In the genomic region with DNA sequence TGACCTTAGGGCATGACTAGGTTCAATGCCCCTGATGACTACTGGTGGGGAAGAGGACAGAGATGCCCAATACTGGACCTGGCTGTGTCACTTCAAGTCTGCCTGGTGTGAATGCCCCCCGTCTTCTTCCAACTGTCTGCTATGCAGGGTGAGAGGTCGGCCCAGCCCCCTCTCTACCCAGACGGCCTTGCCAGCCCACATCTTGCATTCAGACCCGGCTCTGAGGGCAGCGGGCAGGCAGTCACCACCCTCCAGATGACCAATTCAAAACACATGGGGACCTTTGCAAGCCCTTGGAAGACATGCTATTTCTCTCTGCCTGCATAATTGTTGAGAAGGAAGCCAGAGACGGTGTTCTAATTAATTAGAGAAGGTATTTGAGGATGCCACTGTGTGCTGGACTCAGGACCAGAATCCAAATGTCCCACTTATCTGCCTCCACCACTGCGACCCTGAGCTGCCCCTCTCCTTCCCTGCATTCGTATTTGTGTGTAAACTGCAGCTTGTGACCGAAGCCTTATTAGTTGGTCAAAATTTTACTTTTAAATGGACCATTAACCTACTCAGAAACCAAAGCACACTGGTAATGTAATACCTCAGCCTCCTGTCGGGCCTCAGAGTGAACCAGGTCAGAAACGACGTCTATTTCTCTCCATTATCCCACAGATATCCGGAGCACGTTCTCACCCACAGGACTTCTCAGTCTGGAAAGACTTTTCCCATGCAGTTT, we compare ENCODE assay signal across 35 cellular contexts.
"Had no signal": no experiment of that assay in that cellular context is flagged by ENCODE, and none has a peak within 500 bp of the region (broad histone marks: within the 10 kb centered on the region; RNA-seq: fewer than 3 reads in every experiment).

No MANE protein-coding gene starts in this region.

- H3K27me3 ChIP-seq: MG63, Peyer's patch, SJSA1 had no signal

- H3K4me3 ChIP-seq: MG63, Peyer's patch, SJSA1 had no signal

- H3K4me1 ChIP-seq: Peyer's patch, SJSA1 had no signal

- H3K36me3 ChIP-seq: MG63, Peyer's patch, SJSA1 had no signal

- DNase-seq: activated B cell treated with CpG ODN at 0.5 μM for 24 hours; activated CD4-positive, alpha-beta memory T cell treated with anti-CD3 and anti-CD28 coated beads for 36 hours; activated CD4-positive, alpha-beta T cell treated with anti-CD3 and anti-CD28 coated beads for 4 hours; activated CD4-positive, alpha-beta T cell treated with anti-CD3 and anti-CD28 coated beads, Interleukin-2, amount 50 U/mL, for 1 hour; activated CD4-positive, CD25-positive, alpha-beta regulatory T cell treated with anti-CD3 and anti-CD28 coated beads, Interleukin-2, amount 50 U/mL, for 72 hours; activated effector memory CD4-positive, alpha-beta T cell treated with anti-CD3 and anti-CD28 coated beads, Interleukin-2, amount 50 U/mL, for 16 hours; activated naive CD4-positive, alpha-beta T cell; activated naive CD4-positive, alpha-beta T cell treated with anti-CD3 and anti-CD28 coated beads, Interleukin-2, amount 50 U/mL, for 16 hours; activated naive CD8-positive, alpha-beta T cell treated with anti-CD3 and anti-CD28 coated beads for 36 hours; activated T-cell treated with anti-CD3 and anti-CD28 coated beads, Interleukin-2, amount 50 U/mL, for 1 hour; activated T-cell treated with anti-CD3 and anti-CD28 coated beads, Interleukin-2, amount 50 U/mL, for 72 hours; amniotic stem cell; aorta; Karpas-422; KBM-7; MG63; NCI-H1048; NCI-H1105 treated with DMSO at 0.1 percent for 48 hours; NCI-H1436; NCI-H1694; NCI-H1930; NCI-H345; NCI-H524 treated with DMSO at 0.1 percent for 48 hours; NK-92 treated with Interleukin-12 subunit alpha and Interleukin-12 subunit beta, amount 100 ng/mL, for 24 hours; PC-3; Peyer's patch; RPMI8226; SHP77 treated with DMSO at 0.1 percent for 48 hours; SW 1271; T-helper 1 cell; T-helper 2 cell; T-helper 9 cell had no signal

- ATAC-seq: activated T-cell treated with anti-CD3 and anti-CD28 coated beads, Interleukin-2, amount 50 U/mL, for 72 hours; activated T-helper 17 cell treated with anti-CD3 and anti-CD28 coated beads, Interleukin-2, amount 50 U/mL, for 72 hours; PC-3 had no signal

- H3K27ac ChIP-seq: Peyer's patch, SJSA1, VCaP had no signal

- H3K9me3 ChIP-seq: MG63, Peyer's patch, SJSA1 had no signal
